Comparison of ENCODE assay signal across 21 cellular contexts in genomic region chr17:65711671-65712276, GRCh38.
DNase-seq lines count a peak whose midpoint lies in the region; ATAC-seq and TF ChIP-seq lines count a peak whose summit lies in the region.
"Had no signal": no experiment of that assay in that cellular context is flagged by ENCODE, and none has a peak within 500 bp of the region (broad histone marks: within the 10 kb centered on the region; RNA-seq: fewer than 3 reads in every experiment).

No MANE protein-coding gene starts in this region.

- peak overlapping the region; percentile 65 for H3K4me2 ChIP-seq in OCI-LY3 (ENCODE audit: low read length)

- H3K36me3 Mint-ChIP-seq in central memory CD8-positive, alpha-beta T cell (ENCODE audit: insufficient read depth) = no peaks in the 10 kb centered on the region
- H3K36me3 Mint-ChIP-seq: naive B cell had no signal

- 89 to 91% methylated on average over 8 of the region's 8 CpGs for WGBS in upper lobe of left lung, 2 donors

- H3K79me2 ChIP-seq in OCI-LY3 (ENCODE audit: low read length) = no peaks in the 10 kb centered on the region

- H3K4me1 ChIP-seq in OCI-LY3 (ENCODE audit: low read length) (peaks cover 14% of the 10 kb centered on the region), upper lobe of left lung (no peaks in the 10 kb centered on the region)

- TF ChIP-seq EP300 in upper lobe of left lung (IDR thresholded peaks at IDR 0.05) = no peak

- no peak for ATAC-seq in central memory CD8-positive, alpha-beta T cell (replicated peaks; ENCODE audit: extremely low read depth, poor library complexity, severe bottlenecking)
- ATAC-seq in omental fat pad (ENCODE audit: low FRiP score) (peak; percentile 38), upper lobe of left lung (ENCODE audit: low FRiP score in 2 of 2) (no peak)

- H3K4me1 Mint-ChIP-seq in central memory CD8-positive, alpha-beta T cell = no peaks in the 10 kb centered on the region
- H3K4me1 Mint-ChIP-seq: B cell, naive B cell had no signal

- no peak for TF ChIP-seq POLR2A in upper lobe of left lung (IDR thresholded peaks at IDR 0.05)

- no peaks in the 10 kb centered on the region for H3K27me3 ChIP-seq in GM06990 (replicated peaks; ENCODE audit: control insufficient read depth, insufficient read depth, low read length)
- no peaks in the 10 kb centered on the region for H3K27me3 ChIP-seq in OCI-LY3 (ENCODE audit: low read depth, low read length)
- no peaks in the 10 kb centered on the region for H3K27me3 ChIP-seq in upper lobe of left lung
- H3K27me3 ChIP-seq: thyroid gland had no signal

- peaks cover 8% of the 10 kb centered on the region for H3K27me3 Mint-ChIP-seq in central memory CD8-positive, alpha-beta T cell
- H3K27me3 Mint-ChIP-seq: B cell had no signal

- H3K27ac ChIP-seq in OCI-LY3 (ENCODE audit: low read length) (no peak overlapping the region), upper lobe of left lung (no peak overlapping the region)
- H3K27ac ChIP-seq: coronary artery, epithelial cell of prostate, thyroid gland had no signal

- H3K4me3 ChIP-seq in GM06990 (replicated peaks; ENCODE audit: low read depth, low read length) (peak overlapping the region; percentile 0; the same call in 1 of the 2 replicates), OCI-LY3 (ENCODE audit: low read length) (peak overlapping the region; percentile 66), upper lobe of left lung (no peak overlapping the region)
- H3K4me3 ChIP-seq: lung, thyroid gland had no signal

- peak overlapping the region; percentile 21 for H3K4me3 Mint-ChIP-seq in central memory CD8-positive, alpha-beta T cell
- H3K4me3 Mint-ChIP-seq: B cell, H9, naive B cell had no signal

- H3K36me3 ChIP-seq in GM06990 (ENCODE audit: control insufficient read depth, insufficient read depth, low read length) = no peaks in the 10 kb centered on the region
- no peaks in the 10 kb centered on the region for H3K36me3 ChIP-seq in OCI-LY3 (replicated peaks; ENCODE audit: low read depth, low read length)
- H3K36me3 ChIP-seq in upper lobe of left lung = no peaks in the 10 kb centered on the region
- H3K36me3 ChIP-seq: thyroid gland had no signal

- no peak for DNase-seq in GM06990 (ENCODE audit: extremely low read depth, insufficient read length)
- DNase-seq in central memory CD8-positive, alpha-beta T cell (ENCODE audit: low spot score in 2 of 2) = no peak
- no peak for DNase-seq in omental fat pad (ENCODE audit: low spot score)
- no peak for DNase-seq in GM13977 (ENCODE audit: low spot score)
- no peak for DNase-seq in upper lobe of left lung
- DNase-seq in HuH-7 (ENCODE audit: low spot score) = no peak
- DNase-seq in GF-D8 (lab: John Stamatoyannopoulos, UW) = no peak
- DNase-seq: activated CD4-positive, alpha-beta T cell treated with anti-CD3 and anti-CD28 coated beads, Interleukin-2, amount 50 U/mL, for 4 hours; activated effector memory CD4-positive, alpha-beta T cell treated with anti-CD3 and anti-CD28 coated beads, Interleukin-2, amount 50 U/mL, for 16 hours; DMS 273 treated with DMSO at 0.1 percent for 48 hours; H9; naive B cell; NCI-H1105; NCI-H2171 treated with DMSO at 0.1 percent for 48 hours; posterior cingulate gyrus had no signal

- H3K9me3 ChIP-seq in OCI-LY3 (ENCODE audit: insufficient read depth, low read length) (no peaks in the 10 kb centered on the region), upper lobe of left lung (no peaks in the 10 kb centered on the region)
- H3K9me3 ChIP-seq: thyroid gland had no signal

- TF ChIP-seq CTCF in GM06990 (IDR thresholded peaks at IDR 0.05; ENCODE audit: insufficient read depth, low read length, poor library complexity, severe bottlenecking) (no peak), OCI-LY3 (IDR thresholded peaks at IDR 0.05; ENCODE audit: low read depth, low read length) (no peak), omental fat pad (IDR thresholded peaks at IDR 0.05) (no peak), GM13977 (IDR thresholded peaks at IDR 0.05; ENCODE audit: extremely low read depth, insufficient read depth, missing control alignments) (no peak), upper lobe of left lung (IDR thresholded peaks at IDR 0.05) (no peak)

- no peaks in the 10 kb centered on the region for H3K9me3 Mint-ChIP-seq in central memory CD8-positive, alpha-beta T cell
- H3K9me3 Mint-ChIP-seq: H9, naive B cell had no signal

- H2AFZ ChIP-seq in OCI-LY3 (ENCODE audit: low read depth, low read length) = peak overlapping the region; percentile 63

- H4K20me1 ChIP-seq in OCI-LY3 (ENCODE audit: insufficient read depth, low read length) = no peaks in the 10 kb centered on the region

- H3K9ac ChIP-seq in OCI-LY3 (ENCODE audit: low read length) = peak overlapping the region; percentile 40; the same call in 1 of the 2 replicates

- in situ Hi-C loops in GM13977 (cut with MboI; ENCODE audit: low pct_unique_long_range_greater_than_20kb, low sequenced_read_pairs, unreplicated experiment) = no loop called here

- H3K27ac Mint-ChIP-seq in central memory CD8-positive, alpha-beta T cell (ENCODE audit: low read depth) = no peak overlapping the region
- H3K27ac Mint-ChIP-seq: B cell, H9, naive B cell had no signal

Comparison
In these comparisons a context has a peak if more than half of its experiments do, and no peak if none do; other contexts are left out.
1. H3K4me3 ChIP-seq: peak in GM06990 (single experiment) and OCI-LY3 (single experiment); none in upper lobe of left lung (0 of 4).